In genomic region chr12:53147181-53147580, GRCh38 we compare ENCODE assay signal across 39 cellular contexts. TPM values are rescaled to one million over a fixed set of nuclear protein-coding genes. Genes with fewer than 3 reads are reported as not detected.
"Had no signal": no experiment of that assay in that cellular context is flagged by ENCODE, and none has a peak within 500 bp of the region (broad histone marks: within the 10 kb centered on the region; RNA-seq: fewer than 3 reads in every experiment).

No MANE protein-coding gene starts in this region.

- ATAC-seq: activated naive CD4-positive, alpha-beta T cell treated with anti-CD3 and anti-CD28 coated beads, Interleukin-2, amount 50 U/mL, for 72 hours; activated naive CD8-positive, alpha-beta T cell treated with anti-CD3 and anti-CD28 coated beads, Interleukin-2, amount 50 U/mL, for 24 hours; activated T-cell treated with anti-CD3 and anti-CD28 coated beads, Interleukin-2, amount 50 U/mL, for 4 hours; activated T-cell treated with anti-CD3 and anti-CD28 coated beads, Interleukin-2, amount 50 U/mL, for 72 hours; activated T-helper 17 cell treated with anti-CD3 and anti-CD28 coated beads, Interleukin-2, amount 50 U/mL, for 72 hours; body of pancreas had no signal

- H3K4me1 ChIP-seq: adrenal gland, breast epithelium had no signal

- FAIRE-seq: astrocyte, bronchial epithelial cell had no signal

- H3K27me3 ChIP-seq: adrenal gland, ascending aorta, body of pancreas, brain microvascular endothelial cell, breast epithelium, cardiac muscle cell had no signal

- H3K9me3 ChIP-seq: adrenal gland, ascending aorta, body of pancreas, breast epithelium had no signal

- H3K36me3 ChIP-seq: adrenal gland, ascending aorta, brain microvascular endothelial cell, breast epithelium, cardiac muscle cell had no signal

- H3K4me3 ChIP-seq: adrenal gland, ascending aorta, body of pancreas, breast epithelium, cardiac muscle cell had no signal

- H3K27ac ChIP-seq: adrenal gland, ascending aorta, body of pancreas, brain microvascular endothelial cell, breast epithelium, cardiac muscle cell had no signal

- DNase-seq: activated effector memory CD4-positive, alpha-beta T cell treated with anti-CD3 and anti-CD28 coated beads, Interleukin-2, amount 50 U/mL, for 16 hours; activated effector memory CD4-positive, alpha-beta T cell treated with Interleukin-2 at 50 U/mL for 16 hours; activated gamma-delta T cell; activated gamma-delta T cell treated with Interleukin-2 at 50 U/mL for 16 hours; activated naive CD4-positive, alpha-beta T cell; activated naive CD4-positive, alpha-beta T cell treated with anti-CD3 and anti-CD28 coated beads for 36 hours; activated naive CD4-positive, alpha-beta T cell treated with anti-CD3 and anti-CD28 coated beads, Interleukin-2, amount 10 ng/mL, durations not matched to agents 7 days and 5 days; activated naive CD4-positive, alpha-beta T cell treated with anti-CD3 and anti-CD28 coated beads, Interleukin-2, amount 50 U/mL, for 16 hours; activated naive CD4-positive, alpha-beta T cell treated with Interleukin-2 at 50 U/mL for 16 hours; activated naive CD8-positive, alpha-beta T cell treated with anti-CD3 and anti-CD28 coated beads for 36 hours; activated naive CD8-positive, alpha-beta T cell treated with anti-CD3 and anti-CD28 coated beads, Interleukin-2, amount 10 ng/mL, durations not matched to agents 7 days and 5 days; activated naive CD8-positive, alpha-beta T cell treated with anti-CD3 and anti-CD28 coated beads, Interleukin-2, amount 50 U/mL, for 24 hours; activated T-cell treated with anti-CD3 and anti-CD28 coated beads, Interleukin-2, amount 50 U/mL, for 1 hour; activated T-cell treated with anti-CD3 and anti-CD28 coated beads, Interleukin-2, amount 50 U/mL, for 24 hours; activated T-cell treated with anti-CD3 and anti-CD28 coated beads, Interleukin-2, amount 50 U/mL, for 4 hours; activated T-cell treated with anti-CD3 and anti-CD28 coated beads, Interleukin-2, amount 50 U/mL, for 48 hours; activated T-cell treated with anti-CD3 and anti-CD28 coated beads, Interleukin-2, amount 50 U/mL, for 72 hours; adrenal gland; amniotic stem cell; amygdala; anterior cingulate cortex; aorta; body of pancreas; brain microvascular endothelial cell; caudate nucleus; central memory CD4-positive, alpha-beta T cell; cerebellar nuclear complex had no signal

RNA-seq across cellular contexts. Expression of gene SOAT2, which starts 43.9 kb away (rescaled TPM):
- total RNA-seq: activated T-helper 1 cell treated with anti-CD3 and anti-CD28 coated beads, Interleukin-12 subunit alpha, Interleukin-12 subunit beta, Interleukin-2, Interleukin-4 antibody, amounts not matched to agents 30 ng/mL and 10 ng/mL and 1 ng/mL, durations not matched to agents 14 hours and 24 hours and 36 hours; activated T-helper 2 cell treated with anti-CD3 and anti-CD28 coated beads, Interferon-gamma antibody, Interleukin-2, Interleukin-4, amounts not matched to agents 10 μg/mL and 5 μg/mL and 100 μg/mL, durations not matched to agents 14 hours and 24 hours and 36 hours; ascending aorta; astrocyte; body of pancreas; bronchial epithelial cell; cardiac septum; chondrocyte had no signal

RNA-seq across cellular contexts. Expression of gene IGFBP6, which starts 49.7 kb away (rescaled TPM):
- total RNA-seq: activated T-helper 1 cell treated with anti-CD3 and anti-CD28 coated beads, Interleukin-12 subunit alpha, Interleukin-12 subunit beta, Interleukin-2, Interleukin-4 antibody, amounts not matched to agents 30 ng/mL and 10 ng/mL and 1 ng/mL, durations not matched to agents 14 hours and 24 hours and 36 hours; activated T-helper 2 cell treated with anti-CD3 and anti-CD28 coated beads, Interferon-gamma antibody, Interleukin-2, Interleukin-4, amounts not matched to agents 10 μg/mL and 5 μg/mL and 100 μg/mL, durations not matched to agents 14 hours and 24 hours and 36 hours had no signal

RNA-seq across cellular contexts. Expression of gene ITGB7, which starts 59.9 kb away (rescaled TPM):
- total RNA-seq: cerebellum had no signal
